ENCODE assay signal across 8 cellular contexts in genomic region chr5:140239939-140240700, GRCh38.
DNase-seq lines count a peak whose midpoint lies in the region; ATAC-seq, FAIRE-seq and TF ChIP-seq lines count a peak whose summit lies in the region.

No MANE protein-coding gene starts in this region.

- TF ChIP-seq EP300 in HepG2 (IDR thresholded peaks at IDR 0.05; ENCODE audit: low read depth in 2 of 2, low read length in 2 of 2) (no peak), HepG2 (CRISPR knock-in tag; IDR thresholded peaks at IDR 0.05; ENCODE audit: borderline replicate concordance) (no peak)

- no peaks in the 10 kb centered on the region for H4K20me1 ChIP-seq in HepG2 (ENCODE audit: insufficient read depth, low read length)

- H3K9ac ChIP-seq in HepG2 (ENCODE audit: insufficient read depth, low read depth, low read length) = no peak overlapping the region

- H3K4me1 ChIP-seq in HepG2 (ENCODE audit: insufficient read depth, low read length) = peaks cover 39% of the 10 kb centered on the region

- no peak overlapping the region for H3K4me3 ChIP-seq in HepG2 (replicated peaks in 1 of 3; ENCODE audit: insufficient read depth in 1 of 3, low read depth in 2 of 3, low read length in 3 of 3)

- intact Hi-C loops in HepG2 (cut with micrococcal nuclease; ENCODE audit: unreplicated experiment) = no loop called here

- in situ Hi-C loops in HepG2 (cut with HindIII; ENCODE audit: extremely low pct_ligation_motif_present, low pct_unique_long_range_greater_than_20kb) = loop anchor here (5.0 kb wide), 1 partner anchor 122 kb away; the partner anchor contains the start of gene SLC4A9

- H3K9me3 Mint-ChIP-seq in chondrocyte (ENCODE audit: low read depth) = no peaks in the 10 kb centered on the region

- DNase-seq in AG08395 (ENCODE audit: low spot score) (peak; percentile 62), LoVo (ENCODE audit: low spot score) (peak; percentile 48), chondrocyte (ENCODE audit: low spot score) (no peak), HepG2 (ENCODE audit: low spot score) (peak; percentile 43), H54 (ENCODE audit: insufficient read length, low spot score) (no peak)
- peak; percentile 36 for DNase-seq in activated CD4-positive, alpha-beta T cell treated with anti-CD3 and anti-CD28 coated beads for 1 hour
- peak; percentile 28 to 69 (median 41) for DNase-seq in stimulated activated CD4-positive, alpha-beta T cell treated with anti-CD3 and anti-CD28 coated beads, TNF-alpha, amount 100 ng/mL, for 24 hours (ENCODE audit: low read depth in 3 of 3)

- peaks cover 3 to 15% of the 10 kb centered on the region in 2 experiments; a peak in 4 of 5 replicates for H3K36me3 ChIP-seq in HepG2 (replicated peaks in 1 of 2; ENCODE audit: control insufficient read depth in 1 of 2, insufficient read depth in 2 of 2, low read length in 2 of 2)

- peak; percentile 84 for TF ChIP-seq CTCF in chondrocyte (IDR thresholded peaks at IDR 0.05)
- peak; percentile 74 for TF ChIP-seq CTCF in HepG2 (CRISPR knock-in tag; IDR thresholded peaks at IDR 0.05)

- no peaks in the 10 kb centered on the region for H3K27me3 Mint-ChIP-seq in chondrocyte (ENCODE audit: low read depth)

- H3K4me1 Mint-ChIP-seq in chondrocyte (ENCODE audit: low read depth) = peaks cover 24% of the 10 kb centered on the region

- H3K27ac ChIP-seq in HepG2 (ENCODE audit: extremely low read length, insufficient read depth, low read length) = no peak overlapping the region

- no peaks in the 10 kb centered on the region for H3K27me3 ChIP-seq in HepG2 (ENCODE audit: control insufficient read depth in 1 of 2, insufficient read depth in 2 of 2, low read length in 2 of 2)

- TF ChIP-seq POLR2A in HepG2 (IDR thresholded peaks at IDR 0.05; ENCODE audit: insufficient read depth in 1 of 2, low read depth in 2 of 2, low read length in 2 of 2) = no peak
- TF ChIP-seq POLR2A in H54 (IDR thresholded peaks at IDR 0.05; ENCODE audit: low read depth, low read length) = no peak

- POLR2A ChIA-PET in HepG2 (lab: Yijun Ruan, JAX) = interaction anchor here (0.7 to 1.5 kb wide), 8 partner anchors 16 to 119 kb away, joined by 3 to 8 read pairs (median 4); partner anchors contain the start of genes CYSTM1 and HBEGF

- peak; percentile 64 for FAIRE-seq in HepG2 (lab: Jason Lieb, UNC)
- FAIRE-seq in H54 (lab: Jason Lieb, UNC) = no peak

- 79% methylated on average over 6 of the region's 11 CpGs for WGBS in HepG2 (ENCODE audit: low lambda C conversion rate)

- H3K27ac Mint-ChIP-seq in chondrocyte (ENCODE audit: unreplicated experiment) = no peak overlapping the region

- TF ChIP-seq RAD21 in HepG2 (CRISPR knock-in tag; IDR thresholded peaks at IDR 0.05) = peak; percentile 53; the same call in 1 of the 2 replicates

- no peak overlapping the region for H3K4me3 Mint-ChIP-seq in chondrocyte (ENCODE audit: unreplicated experiment)

- BruUV-seq in HepG2 (replicated peaks; lab: Mats Ljungman, UMichigan) = no TSS peak

- no peak overlapping the region for H2AFZ ChIP-seq in HepG2 (ENCODE audit: low read length)

- no peaks in the 10 kb centered on the region for H3K9me3 ChIP-seq in HepG2 (ENCODE audit: low read length)

- CTCF ChIA-PET in HepG2 (lab: Yijun Ruan, JAX; ENCODE audit: low intra/inter-chr PET ratio, low total read pairs) = interaction anchor here (1.3 to 1.4 kb wide), 3 partner anchors 112 to 119 kb away, joined by 3 to 7 read pairs (median 3); no protein-coding TSS in a partner anchor

- peaks cover 2% of the 10 kb centered on the region for H3K36me3 Mint-ChIP-seq in chondrocyte (ENCODE audit: low read depth)

- 0 out of 2 replicates have a peak overlapping the region, but pooled peaks have one; percentile 67 for H3K4me2 ChIP-seq in HepG2 (ENCODE audit: low read depth, low read length)

- ATAC-seq in GM18868 (IDR thresholded peaks at IDR 0.05; ENCODE audit: unreplicated experiment) = peak; percentile 74
- peak; percentile 54 for ATAC-seq in HepG2

- H3K79me2 ChIP-seq in HepG2 (ENCODE audit: insufficient read depth, low read length) = no peaks in the 10 kb centered on the region

TF ChIP-seq in HepG2, 621 proteins besides CTCF, POLR2A, EP300 and RAD21 (continues in another document):
- TF ChIP-seq HOXA3 (CRISPR knock-in tag; IDR thresholded peaks at IDR 0.05) (0 out of 2 replicates have a peak, but pooled peaks have one; percentile 27), ZBTB42 (CRISPR knock-in tag; IDR thresholded peaks at IDR 0.05) (no peak), ZNF331 (CRISPR knock-in tag; IDR thresholded peaks at IDR 0.05) (0 out of 2 replicates have a peak, but pooled peaks have one; percentile 18), LRRFIP1 (CRISPR knock-in tag; conservative IDR thresholded peaks at IDR 0.05) (no peak), ZNF496 (CRISPR knock-in tag; IDR thresholded peaks at IDR 0.05; ENCODE audit: insufficient replicate concordance) (no peak), ZMYM2 (CRISPR knock-in tag; IDR thresholded peaks at IDR 0.05) (no peak), FIP1L1 (IDR thresholded peaks at IDR 0.05; ENCODE audit: borderline replicate concordance, insufficient read depth, low read depth, low read length) (no peak), ARID4A (CRISPR knock-in tag; IDR thresholded peaks at IDR 0.05; ENCODE audit: borderline replicate concordance) (0 out of 2 replicates have a peak, but pooled peaks have one; percentile 8), ZNF616 (CRISPR knock-in tag; IDR thresholded peaks at IDR 0.05; ENCODE audit: low read depth) (no peak), STAG1 (CRISPR knock-in tag; IDR thresholded peaks at IDR 0.05) (peak; percentile 79), BHLHE40 (IDR thresholded peaks at IDR 0.05; ENCODE audit: low read length) (no peak), SOX5 (CRISPR knock-in tag; IDR thresholded peaks at IDR 0.05; ENCODE audit: borderline replicate concordance) (no peak), ZBTB1 (CRISPR knock-in tag; IDR thresholded peaks at IDR 0.05; ENCODE audit: borderline replicate concordance) (no peak), KLF15 (CRISPR knock-in tag; IDR thresholded peaks at IDR 0.05; ENCODE audit: borderline replicate concordance) (no peak), THAP11 (CRISPR knock-in tag; IDR thresholded peaks at IDR 0.05) (no peak), SIX1 (CRISPR knock-in tag; IDR thresholded peaks at IDR 0.05; ENCODE audit: borderline replicate concordance) (no peak), TAF1 (CRISPR knock-in tag; IDR thresholded peaks at IDR 0.05) (no peak), ZNF704 (CRISPR knock-in tag; IDR thresholded peaks at IDR 0.05; ENCODE audit: borderline replicate concordance) (no peak), MED13 (CRISPR knock-in tag; IDR thresholded peaks at IDR 0.05) (no peak)

Comparison
In these comparisons a context has a peak if more than half of its experiments do, and no peak if none do; other contexts are left out.
1. DNase-seq: peak in AG08395 (single experiment), LoVo (single experiment), activated CD4-positive, alpha-beta T cell treated with anti-CD3 and anti-CD28 coated beads for 1 hour (single experiment), HepG2 (single experiment) and stimulated activated CD4-positive, alpha-beta T cell treated with anti-CD3 and anti-CD28 coated beads, TNF-alpha, amount 100 ng/mL, for 24 hours (3 of 3); none in chondrocyte (single experiment) and H54 (single experiment).